8 cellular contexts compared by ENCODE assay signal in the genomic region with DNA sequence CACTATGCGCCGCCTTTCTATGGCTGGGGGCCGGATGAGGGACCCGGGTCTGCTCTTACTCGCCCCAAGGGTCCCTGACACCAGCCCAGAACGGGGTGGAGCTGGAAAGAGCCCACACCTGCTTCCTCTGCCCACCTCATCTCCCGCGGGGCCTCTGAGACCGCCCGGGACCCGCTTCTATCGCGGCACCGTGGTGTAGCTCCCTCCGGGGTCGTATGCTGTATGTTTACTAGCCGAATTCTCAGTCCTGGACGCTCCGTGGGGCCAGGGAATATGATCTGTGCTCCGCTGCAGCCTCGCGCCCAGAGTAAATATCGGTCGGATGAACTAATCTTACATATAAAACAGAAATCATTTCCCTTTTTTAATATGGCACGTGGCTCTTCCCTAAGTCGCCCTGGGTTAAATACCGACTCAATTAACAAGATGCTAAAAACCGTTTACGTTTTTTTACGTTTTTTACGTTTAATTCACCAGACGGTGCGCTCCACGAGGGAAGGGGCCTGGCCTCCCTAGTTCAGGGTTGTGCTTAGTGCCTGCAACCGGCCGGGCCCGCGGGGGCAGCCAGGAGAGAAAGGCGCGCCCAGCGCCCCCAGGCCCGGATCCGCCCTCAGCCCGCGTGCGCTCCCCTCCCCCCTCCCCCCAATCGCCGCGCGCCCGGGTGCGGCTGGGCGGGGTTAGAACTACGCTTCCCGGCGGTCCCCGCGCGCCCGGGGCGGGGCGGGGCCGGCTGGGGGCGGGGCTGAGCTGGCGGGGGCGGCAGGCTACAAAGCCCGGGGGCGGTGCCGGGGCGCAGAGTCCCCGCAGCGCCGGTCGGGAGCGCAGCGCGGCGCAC. TPM values are rescaled to one million over a fixed set of nuclear protein-coding genes. Genes with fewer than 3 reads are reported as not detected.
DNase-seq lines count a peak whose midpoint lies in the region; ATAC-seq and TF ChIP-seq lines count a peak whose summit lies in the region.

A gene (plus strand): TSS at position 793 of the 835 bp plus-strand sequence. CDS start 186 bp downstream, outside the sequence.

- ATAC-seq in GM21390 (IDR thresholded peaks at IDR 0.05; ENCODE audit: unreplicated experiment) (peak; percentile 50), IMR-90 (ENCODE audit: low read depth) (peak; percentile 96), heart left ventricle (peak; percentile 24 to 77 (median 62)), upper lobe of left lung (ENCODE audit: low FRiP score in 2 of 2) (peak; percentile 77 to 92)

- BruUV-seq in IMR-90 (replicated peaks; lab: Mats Ljungman, UMichigan): no TSS peak

- 48% methylated on average over 18 of the region's 78 CpGs; no CpG with 5 or more reads in 1 of the 2 experiments for WGBS in IMR-90 (ENCODE audit: extremely low coverage in 2 of 2, insufficient read length in 1 of 2), 2 experiments
- WGBS in heart left ventricle, 4 donors: 28 to 48% (median 37%) methylated on average over 42 to 78 of the region's 78 CpGs
- WGBS in upper lobe of left lung, 2 donors: 54 to 59% methylated on average over 28 to 35 of the region's 78 CpGs

- H4K20me1 ChIP-seq in IMR-90 (ENCODE audit: insufficient read depth, low read length): no peaks in the 10 kb centered on the region; the same call in 1 of the 2 replicates

- in situ Hi-C loops in IMR-90 (cut with MboI; ENCODE audit: low sequenced_read_pairs): loop anchor here (25.0 kb wide), 1 partner anchor 1646 kb away; a partner anchor contains a TSS

- H2BK120ac ChIP-seq in IMR-90 (ENCODE audit: low read depth, low read length): no peak within 1 kb of the TSS

- no peak for TF ChIP-seq EP300 in upper lobe of left lung (IDR thresholded peaks at IDR 0.05)

- peak within 1 kb of the TSS; percentile 66 for H3K23ac ChIP-seq in IMR-90 (ENCODE audit: low read depth, low read length)

- H2BK5ac ChIP-seq in IMR-90 (ENCODE audit: low read depth, low read length, poor library complexity, severe bottlenecking): no peak within 1 kb of the TSS

- no peaks in the 10 kb centered on the region for H3K27me3 ChIP-seq in IMR-90 (ENCODE audit: control insufficient read depth, insufficient read depth, low read length)
- no peaks in the 10 kb centered on the region for H3K27me3 ChIP-seq in adipocyte (replicated peaks; ENCODE audit: control insufficient read depth, insufficient read depth, low read length)
- H3K27me3 ChIP-seq in heart left ventricle: no peaks in the 10 kb centered on the region
- H3K27me3 ChIP-seq in upper lobe of left lung: no peaks in the 10 kb centered on the region

- no peak within 1 kb of the TSS; the same call in 1 of the 2 replicates for H3K18ac ChIP-seq in IMR-90 (ENCODE audit: low read depth, low read length)

- H3K9ac ChIP-seq in IMR-90 (ENCODE audit: low read depth, low read length) (peak within 1 kb of the TSS; percentile 81), adipocyte (ENCODE audit: low read length) (peak within 1 kb of the TSS; percentile 83)

- no peaks in the 10 kb centered on the region for H3K9me3 ChIP-seq in IMR-90 (ENCODE audit: control insufficient read depth, insufficient read depth, low read length)
- H3K9me3 ChIP-seq in adipocyte (ENCODE audit: control insufficient read depth, low read length): no peaks in the 10 kb centered on the region
- H3K9me3 ChIP-seq in heart left ventricle: peaks cover 0 to 5% (median 0%) of the 10 kb centered on the region in 12 donors
- H3K9me3 ChIP-seq in upper lobe of left lung: no peaks in the 10 kb centered on the region

- no peak for TF ChIP-seq CTCF in IMR-90 (conservative IDR thresholded peaks at IDR 0.05; ENCODE audit: low read depth, low read length)
- no peak for TF ChIP-seq CTCF in heart left ventricle (IDR thresholded peaks at IDR 0.05)
- TF ChIP-seq CTCF in upper lobe of left lung (IDR thresholded peaks at IDR 0.05): no peak

- no peak for TF ChIP-seq POLR2A in IMR-90 (IDR thresholded peaks at IDR 0.05; ENCODE audit: low read depth, low read length)
- TF ChIP-seq POLR2A in heart left ventricle (IDR thresholded peaks at IDR 0.05): no peak
- no peak for TF ChIP-seq POLR2A in upper lobe of left lung (IDR thresholded peaks at IDR 0.05)

- POLR2A ChIA-PET in IMR-90 (lab: Charles Lee; ENCODE audit: unreplicated experiment): no interaction called here

- H3K4me3 ChIP-seq in IMR-90 (ENCODE audit: insufficient read depth, low read depth, low read length) (peak within 1 kb of the TSS; percentile 99), adipocyte (ENCODE audit: low read length) (peak within 1 kb of the TSS; percentile 86), heart left ventricle (peak within 1 kb of the TSS; percentile 63 to 94 (median 75)), upper lobe of left lung (peak within 1 kb of the TSS; percentile 79 to 90 (median 88))

- intact Hi-C loops in IMR-90 (cut with micrococcal nuclease): no loop called here
- intact Hi-C loops in heart left ventricle (cut with DNase I): loop anchor here in 4 of 10 donors (5.0 to 10.0 kb wide), 3 partner anchors 46 to 324 kb away; a partner anchor contains a TSS
- intact Hi-C loops in posterior vena cava (cut with DNase I): loop anchor here (5.0 to 10.0 kb wide), 2 partner anchors 51 to 54 kb away; no protein-coding TSS in a partner anchor

- TF ChIP-seq RAD21 in IMR-90 (IDR thresholded peaks at IDR 0.05; ENCODE audit: low read length): no peak

- no peak within 1 kb of the TSS for H2BK20ac ChIP-seq in IMR-90 (ENCODE audit: low read depth, low read length)

- CTCF ChIA-PET in IMR-90 (lab: Yijun Ruan, JAX): no interaction called here

- H3K27ac ChIP-seq in IMR-90 (ENCODE audit: insufficient read depth, low read length) (peak within 1 kb of the TSS; percentile 30; the same call in 1 of the 2 replicates), heart left ventricle (peak within 1 kb of the TSS; percentile 80 to 97 (median 90)), upper lobe of left lung (peak within 1 kb of the TSS; percentile 81 to 91 (median 86))

- H3K4me2 ChIP-seq in IMR-90 (ENCODE audit: low read depth, low read length): peak within 1 kb of the TSS; percentile 98

- H2AK9ac ChIP-seq in IMR-90 (replicated peaks; ENCODE audit: low read depth, low read length, poor library complexity): peak within 1 kb of the TSS; percentile 87

- no peak within 1 kb of the TSS for H2BK15ac ChIP-seq in IMR-90 (ENCODE audit: low read depth, low read length)

- H3K9me1 ChIP-seq in IMR-90 (ENCODE audit: insufficient read depth, low read length): 0 out of 2 replicates have a peak, but pooled peaks cover 3% of the 10 kb centered on the region

- H3K79me1 ChIP-seq in IMR-90 (ENCODE audit: low read depth in 1 of 2, low read length in 2 of 2): peaks cover 0 to 18% of the 10 kb centered on the region in 2 experiments; a peak in 2 of 4 replicates

- 0 out of 2 replicates have a peak within 1 kb of the TSS, but pooled peaks have one; percentile 48 for H4K91ac ChIP-seq in IMR-90 (ENCODE audit: insufficient read depth, low read depth, low read length)

- peak within 1 kb of the TSS; percentile 72 for H3K4ac ChIP-seq in IMR-90 (ENCODE audit: low read depth, low read length)

- peak within 1 kb of the TSS; percentile 78 for H4K5ac ChIP-seq in IMR-90 (ENCODE audit: low read depth, low read length)

- H3K4me1 ChIP-seq in IMR-90 (ENCODE audit: control insufficient read depth, insufficient read depth, low read length): peaks cover 9% of the 10 kb centered on the region
- peaks cover 42% of the 10 kb centered on the region for H3K4me1 ChIP-seq in adipocyte (ENCODE audit: control insufficient read depth, insufficient read depth, low read length)
- peaks cover 7 to 67% (median 49%) of the 10 kb centered on the region in 12 donors for H3K4me1 ChIP-seq in heart left ventricle
- peaks cover 23 to 67% (median 51%) of the 10 kb centered on the region in 4 donors for H3K4me1 ChIP-seq in upper lobe of left lung

- no peak within 1 kb of the TSS; the same call in 1 of the 2 replicates for H3K56ac ChIP-seq in IMR-90 (ENCODE audit: extremely low read depth, insufficient read depth, low read length)

- DNase-seq in DMS 273 (lab: John Stamatoyannopoulos, UW; ENCODE audit: unreplicated experiment): peak; percentile 90
- DNase-seq in IMR-90: peak; percentile 49
- peak; percentile 64 for DNase-seq in SW480 (ENCODE audit: low spot score)
- DNase-seq in adipocyte (ENCODE audit: low read depth): peak; percentile 85
- peak; percentile 66 to 89 (median 75) for DNase-seq in heart left ventricle
- peak; percentile 90 for DNase-seq in posterior vena cava (ENCODE audit: low spot score)
- peak; percentile 75 to 95 for DNase-seq in upper lobe of left lung

- peak within 1 kb of the TSS; percentile 97 for H2AFZ ChIP-seq in IMR-90 (replicated peaks; ENCODE audit: low read length, poor library complexity)

- dilution Hi-C loops in IMR-90 (cut with HindIII; ENCODE audit: low sequenced_read_pairs, unreplicated experiment): no loop called here

- H4K8ac ChIP-seq in IMR-90 (ENCODE audit: low read depth in 2 of 2, low read length in 2 of 2): peak within 1 kb of the TSS; percentile 91 to 93

- 0 out of 2 replicates have a peak within 1 kb of the TSS, but pooled peaks have one; percentile 45 for H3K14ac ChIP-seq in IMR-90 (replicated peaks; ENCODE audit: low read depth, low read length)

- H2AK5ac ChIP-seq in IMR-90 (ENCODE audit: low read depth, low read length): no peak within 1 kb of the TSS

- H3K36me3 ChIP-seq in IMR-90 (ENCODE audit: control insufficient read depth, insufficient read depth, low read length): peaks cover 10% of the 10 kb centered on the region
- peaks cover 8% of the 10 kb centered on the region for H3K36me3 ChIP-seq in adipocyte (ENCODE audit: control insufficient read depth, insufficient read depth, low read length, severe bottlenecking)
- peaks cover 0 to 29% (median 4%) of the 10 kb centered on the region in 9 donors for H3K36me3 ChIP-seq in heart left ventricle
- H3K36me3 ChIP-seq in upper lobe of left lung: peaks cover 0 to 16% (median 7%) of the 10 kb centered on the region in 4 donors

TF ChIP-seq in IMR-90, 13 proteins besides CTCF, POLR2A, EP300 and RAD21:
- TF ChIP-seq MAZ (IDR thresholded peaks at IDR 0.05; ENCODE audit: borderline replicate concordance, low read depth, low read length) (peak; percentile 12; the same call in 1 of the 2 replicates), BHLHE40 (IDR thresholded peaks at IDR 0.05; ENCODE audit: low read depth, low read length) (no peak)
- TF ChIP-seq, protein P1, sequence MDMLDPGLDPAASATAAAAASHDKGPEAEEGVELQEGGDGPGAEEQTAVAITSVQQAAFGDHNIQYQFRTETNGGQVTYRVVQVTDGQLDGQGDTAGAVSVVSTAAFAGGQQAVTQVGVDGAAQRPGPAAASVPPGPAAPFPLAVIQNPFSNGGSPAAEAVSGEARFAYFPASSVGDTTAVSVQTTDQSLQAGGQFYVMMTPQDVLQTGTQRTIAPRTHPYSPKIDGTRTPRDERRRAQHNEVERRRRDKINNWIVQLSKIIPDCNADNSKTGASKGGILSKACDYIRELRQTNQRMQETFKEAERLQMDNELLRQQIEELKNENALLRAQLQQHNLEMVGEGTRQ (IDR thresholded peaks at IDR 0.05; ENCODE audit: low read depth, low read length): no peak

RNA-seq across cellular contexts. Expression of the gene that starts here (rescaled TPM):
- total RNA-seq in IMR-90 (2012; rRNA removed): 5.2 and 6.9 TPM in 2 replicates
- 11.9 and 14.6 TPM in 2 replicates for polyA plus RNA-seq in IMR-90 (2012; rRNA removed)
- 9.7 and 20.7 TPM in 2 replicates for polyA plus RNA-seq in IMR-90 (2012; cell fraction: cytosol; rRNA removed)
- polyA plus RNA-seq in IMR-90 (2012; cell fraction: nucleus; rRNA removed; ENCODE audit: low replicate concordance): 10.0 and 19.1 TPM in 2 replicates
- 10 to 100 TPM; 45.6 to 97.9 (median 62.3) TPM for total RNA-seq in heart left ventricle
- 100 to 1,000 TPM in 1 of 2 donors, 10 to 100 TPM in 1; 68.5 to 112 TPM for polyA plus RNA-seq in heart left ventricle
- total RNA-seq in posterior vena cava: 10 to 100 TPM; 26.5 to 32.7 TPM
- 10 to 100 TPM; 14.7 to 27.5 (median 22.3) TPM for total RNA-seq in upper lobe of left lung

Comparison
In these comparisons a context has a peak if more than half of its experiments do, and no peak if none do; other contexts are left out.
1. Peak in every context shown above with its lines: DNase-seq, ATAC-seq, H3K4me3 ChIP-seq and H3K27ac ChIP-seq.
2. H3K27ac ChIP-seq: peak in every context shown above with its lines; median percentile 90 in heart left ventricle; 86 in upper lobe of left lung; 30 in IMR-90.